In the genomic region with DNA sequence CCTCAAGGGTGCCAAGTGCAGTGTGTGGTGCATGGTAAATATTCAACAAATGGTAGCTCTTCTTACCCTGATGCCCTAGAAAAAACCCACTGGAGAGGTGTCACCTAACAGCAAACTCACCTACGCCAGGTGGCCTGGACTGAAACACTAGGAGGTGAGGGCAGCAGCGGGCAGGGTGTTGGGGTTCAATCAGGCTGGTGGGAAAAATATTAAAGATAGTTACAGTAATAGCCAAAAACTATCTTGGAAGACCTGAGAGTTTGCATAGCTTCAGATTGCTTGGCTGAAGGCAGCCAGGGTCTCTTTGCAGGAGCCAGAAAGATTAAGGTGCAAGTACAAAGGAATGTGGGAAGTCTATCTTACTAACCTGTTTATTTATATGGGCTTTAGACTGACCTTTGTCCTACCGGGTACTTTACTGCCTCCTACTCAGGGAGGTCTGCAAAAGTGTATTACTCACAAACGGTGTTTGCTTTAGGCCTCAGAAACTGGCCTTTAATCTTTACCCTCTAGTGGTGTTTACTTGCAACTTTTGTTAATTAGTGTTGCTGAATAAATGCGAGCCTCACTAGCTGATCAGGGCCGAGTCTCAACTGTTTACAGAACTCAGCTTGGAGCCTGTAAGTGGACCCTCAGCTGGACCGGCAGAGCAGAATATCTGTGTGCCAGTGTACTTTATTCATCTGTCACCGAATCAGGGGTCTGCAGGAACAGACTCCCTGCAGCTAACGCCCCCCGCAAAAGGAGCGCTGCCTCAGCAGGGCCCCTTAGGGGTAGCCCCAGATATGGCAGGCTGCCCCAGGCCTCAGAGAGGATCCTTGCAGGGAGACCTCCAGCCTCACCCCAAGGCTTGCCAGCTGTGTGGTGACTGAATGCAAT, we compare ENCODE assay signal across 13 cellular contexts.
DNase-seq lines count a peak whose midpoint lies in the region; ATAC-seq and TF ChIP-seq lines count a peak whose summit lies in the region.
"Had no signal": no experiment of that assay in that cellular context is flagged by ENCODE, and none has a peak within 500 bp of the region (broad histone marks: within the 10 kb centered on the region; RNA-seq: fewer than 3 reads in every experiment).

No MANE protein-coding gene starts in this region.

- H3K27ac ChIP-seq in HUES48 (ENCODE audit: low read depth, low read length) (peak overlapping the region; percentile 61), temporal lobe (ENCODE audit: low read depth, low read length) (peak overlapping the region; percentile 60), ascending aorta (no peak overlapping the region)
- H3K27ac ChIP-seq: suprapubic skin had no signal

- peaks cover 5% of the 10 kb centered on the region; the same call in 1 of the 2 replicates for H3K4me1 ChIP-seq in HUES48 (ENCODE audit: control insufficient read depth, insufficient read depth, low read length)
- H3K4me1 ChIP-seq in mucosa of descending colon (ENCODE audit: low read depth) = peaks cover 26% of the 10 kb centered on the region
- H3K4me1 ChIP-seq in ascending aorta = no peaks in the 10 kb centered on the region
- H3K4me1 ChIP-seq: suprapubic skin had no signal

- TF ChIP-seq CTCF in choroid plexus epithelial cell (conservative IDR thresholded peaks at IDR 0.05; ENCODE audit: low read depth, low read length) = peak; percentile 4
- TF ChIP-seq CTCF in mucosa of descending colon (IDR thresholded peaks at IDR 0.05) = no peak
- TF ChIP-seq CTCF in ascending aorta (IDR thresholded peaks at IDR 0.05) = no peak

- intact Hi-C loops in mucosa of descending colon (cut with DNase I, micrococcal nuclease) (no loop called here), ascending aorta (cut with DNase I) (no loop called here)

- H3K27me3 ChIP-seq in HUES48 (ENCODE audit: control insufficient read depth, insufficient read depth, low read length) = no peaks in the 10 kb centered on the region
- H3K27me3 ChIP-seq in ascending aorta = no peaks in the 10 kb centered on the region
- H3K27me3 ChIP-seq: suprapubic skin had no signal

- H3K36me3 ChIP-seq in HUES48 (ENCODE audit: control insufficient read depth, insufficient read depth, low read length) (no peaks in the 10 kb centered on the region), mucosa of descending colon (ENCODE audit: low read depth) (no peaks in the 10 kb centered on the region), ascending aorta (no peaks in the 10 kb centered on the region)
- H3K36me3 ChIP-seq: suprapubic skin had no signal

- no peaks in the 10 kb centered on the region for H3K9me3 ChIP-seq in HUES48 (ENCODE audit: control insufficient read depth, insufficient read depth, low read length)
- H3K9me3 ChIP-seq in mucosa of descending colon = no peaks in the 10 kb centered on the region
- H3K9me3 ChIP-seq in ascending aorta = no peaks in the 10 kb centered on the region
- H3K9me3 ChIP-seq: suprapubic skin had no signal

- H3K4me3 ChIP-seq in HUES48 (ENCODE audit: low read depth, low read length) = no peak overlapping the region
- H3K4me3 ChIP-seq in choroid plexus epithelial cell (ENCODE audit: low read depth, low read length) = no peak overlapping the region
- H3K4me3 ChIP-seq in mucosa of descending colon = no peak overlapping the region
- no peak overlapping the region for H3K4me3 ChIP-seq in ascending aorta
- H3K4me3 ChIP-seq: suprapubic skin had no signal

- H3K9ac ChIP-seq in HUES48 (ENCODE audit: low read depth, low read length) = no peak overlapping the region

- DNase-seq in choroid plexus epithelial cell (ENCODE audit: low read depth) (no peak), mucosa of descending colon (peak; percentile 53 to 70 (median 63)), hepatic stellate cell (ENCODE audit: low spot score) (no peak), SHP77 treated with DMSO at 0.1 percent for 48 hours (lab: John Stamatoyannopoulos, UW) (no peak), ascending aorta (ENCODE audit: low spot score in 2 of 2) (no peak)
- DNase-seq: activated CD4-positive, CD25-positive, alpha-beta regulatory T cell; activated effector memory CD4-positive, alpha-beta T cell treated with Interleukin-2 at 50 U/mL for 16 hours; MV-4-11; NCI-H2081 treated with DMSO at 0.1 percent for 48 hours; NCI-H748 treated with DMSO at 0.1 percent for 48 hours had no signal

- peak; percentile 95 for ATAC-seq in mucosa of descending colon

Comparison
In these comparisons a context has a peak if more than half of its experiments do, and no peak if none do; other contexts are left out.
1. H3K27ac ChIP-seq: peak in HUES48 (single experiment) and temporal lobe (single experiment); none in ascending aorta (0 of 2).
2. DNase-seq: peak in mucosa of descending colon (3 of 3); none in choroid plexus epithelial cell (single experiment), hepatic stellate cell (single experiment), SHP77 treated with DMSO at 0.1 percent for 48 hours (single experiment) and ascending aorta (0 of 2).